ENCODE assay signal across 38 cellular contexts in the genomic region with DNA sequence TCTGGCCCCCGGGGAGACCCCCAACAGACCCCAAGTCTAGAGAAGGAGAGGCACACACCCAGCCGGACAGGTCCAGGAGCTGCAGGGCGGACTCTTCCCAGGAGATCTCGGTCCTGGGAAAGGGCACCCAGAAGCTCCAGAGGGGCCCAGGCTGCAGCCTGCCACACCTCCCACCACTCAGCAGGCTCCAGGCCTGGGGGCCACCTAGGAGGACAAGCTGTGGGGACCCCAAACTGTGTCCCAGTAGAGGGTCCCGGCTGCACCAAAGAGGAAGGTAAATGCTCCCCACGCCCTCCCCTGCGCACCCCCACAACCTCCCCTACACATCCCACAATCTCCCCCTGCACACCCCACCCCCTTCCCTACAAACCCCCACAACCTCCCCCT. TPM values are rescaled to one million over a fixed set of nuclear protein-coding genes. Genes with fewer than 3 reads are reported as not detected.
"Had no signal": no experiment of that assay in that cellular context is flagged by ENCODE, and none has a peak within 500 bp of the region (broad histone marks: within the 10 kb centered on the region; RNA-seq: fewer than 3 reads in every experiment).

No MANE protein-coding gene starts in this region.

- H3K9ac ChIP-seq: KMS-11 had no signal

- H3K36me3 Mint-ChIP-seq: activated naive CD4-positive, alpha-beta T cell treated with anti-CD3 and anti-CD28 coated beads, Interleukin-2, amount 50 U/mL, for 24 hours; activated naive CD8-positive, alpha-beta T cell treated with anti-CD3 and anti-CD28 coated beads, Interleukin-2, amount 10 ng/mL, durations not matched to agents 7 days and 5 days had no signal

- H3K9me3 ChIP-seq: ascending aorta, Peyer's patch, SJCRH30 had no signal

- H3K27ac ChIP-seq: ascending aorta, cardiac muscle cell, KMS-11, Peyer's patch, SJCRH30, SK-N-MC, WERI-Rb-1 had no signal

- H3K36me3 ChIP-seq: ascending aorta, cardiac muscle cell, Peyer's patch, SJCRH30, WERI-Rb-1 had no signal

- H3K27me3 ChIP-seq: ascending aorta, cardiac muscle cell, Peyer's patch, SJCRH30 had no signal

- H3K27me3 Mint-ChIP-seq: activated CD8-positive, alpha-beta T cell treated with anti-CD3 and anti-CD28 coated beads for 36 hours; activated naive CD8-positive, alpha-beta T cell treated with anti-CD3 and anti-CD28 coated beads, Interleukin-2, amount 10 ng/mL, durations not matched to agents 7 days and 5 days had no signal

- H3K4me3 Mint-ChIP-seq: activated CD8-positive, alpha-beta T cell treated with anti-CD3 and anti-CD28 coated beads for 36 hours; activated naive CD4-positive, alpha-beta T cell treated with anti-CD3 and anti-CD28 coated beads, Interleukin-2, amount 50 U/mL, for 24 hours; activated naive CD8-positive, alpha-beta T cell treated with anti-CD3 and anti-CD28 coated beads, Interleukin-2, amount 10 ng/mL, durations not matched to agents 7 days and 5 days; central memory CD8-positive, alpha-beta T cell had no signal

- H3K4me1 ChIP-seq: ascending aorta, Peyer's patch, SJCRH30 had no signal

- H3K27ac Mint-ChIP-seq: activated CD8-positive, alpha-beta T cell treated with anti-CD3 and anti-CD28 coated beads for 36 hours; activated naive CD4-positive, alpha-beta T cell treated with anti-CD3 and anti-CD28 coated beads, Interleukin-2, amount 50 U/mL, for 24 hours; activated naive CD8-positive, alpha-beta T cell treated with anti-CD3 and anti-CD28 coated beads, Interleukin-2, amount 10 ng/mL, durations not matched to agents 7 days and 5 days; activated T-helper 2 cell treated with anti-CD3 and anti-CD28 coated beads, Interferon-gamma antibody, Interleukin-2, Interleukin-4, amounts not matched to agents 10 μg/mL and 5 μg/mL and 100 μg/mL, durations not matched to agents 14 hours and 24 hours and 36 hours had no signal

- DNase-seq: activated CD4-positive, alpha-beta T cell treated with anti-CD3 and anti-CD28 coated beads for 1 hour; activated CD4-positive, alpha-beta T cell treated with anti-CD3 and anti-CD28 coated beads for 48 hours; activated CD4-positive, alpha-beta T cell treated with anti-CD3 and anti-CD28 coated beads, Interleukin-2, amount 50 U/mL, for 4 hours; activated CD4-positive, CD25-positive, alpha-beta regulatory T cell; activated CD8-positive, alpha-beta T cell treated with anti-CD3 and anti-CD28 coated beads for 36 hours; activated gamma-delta T cell; activated naive CD4-positive, alpha-beta T cell treated with Interleukin-2 at 50 U/mL for 16 hours; activated naive CD8-positive, alpha-beta T cell treated with anti-CD3 and anti-CD28 coated beads, Interleukin-2, amount 10 ng/mL, durations not matched to agents 7 days and 5 days; activated T-cell treated with anti-CD3 and anti-CD28 coated beads, Interleukin-2, amount 50 U/mL, for 1 hour; amygdala; MM.1S; MV-4-11; NCI-H1092; NCI-H1436 treated with DMSO at 0.1 percent for 48 hours; NCI-H1694 treated with DMSO at 0.1 percent for 48 hours; NCI-H2029; NCI-H2107; NCI-H2171; NCI-H510A; NCI-H526; NCI-H748 treated with DMSO at 0.1 percent for 48 hours; NK-92 treated with Interleukin-12 subunit alpha and Interleukin-12 subunit beta, amount 100 ng/mL, for 24 hours; PC-3; Peyer's patch; SHP77; SJCRH30; T1000; WERI-Rb-1 had no signal

- H3K9me3 Mint-ChIP-seq: activated CD8-positive, alpha-beta T cell treated with anti-CD3 and anti-CD28 coated beads for 36 hours; activated naive CD4-positive, alpha-beta T cell treated with anti-CD3 and anti-CD28 coated beads, Interleukin-2, amount 50 U/mL, for 24 hours; activated naive CD8-positive, alpha-beta T cell treated with anti-CD3 and anti-CD28 coated beads, Interleukin-2, amount 10 ng/mL, durations not matched to agents 7 days and 5 days; activated T-helper 2 cell treated with anti-CD3 and anti-CD28 coated beads, Interferon-gamma antibody, Interleukin-2, Interleukin-4, amounts not matched to agents 10 μg/mL and 5 μg/mL and 100 μg/mL, durations not matched to agents 14 hours and 24 hours and 36 hours; central memory CD8-positive, alpha-beta T cell had no signal

- H3K4me3 ChIP-seq: ascending aorta, cardiac muscle cell, Peyer's patch, SJCRH30, SK-N-MC had no signal

- H3K4me1 Mint-ChIP-seq: activated naive CD4-positive, alpha-beta T cell treated with anti-CD3 and anti-CD28 coated beads, Interleukin-2, amount 50 U/mL, for 24 hours; central memory CD8-positive, alpha-beta T cell had no signal

- H3K4me2 ChIP-seq: KMS-11 had no signal

RNA-seq across cellular contexts. Expression of gene PLEKHG4B, which starts 48.5 kb away (rescaled TPM):
- total RNA-seq: activated CD8-positive, alpha-beta T cell treated with anti-CD3 and anti-CD28 coated beads for 36 hours; activated T-helper 2 cell treated with anti-CD3 and anti-CD28 coated beads, Interferon-gamma antibody, Interleukin-2, Interleukin-4, amounts not matched to agents 10 μg/mL and 5 μg/mL and 100 μg/mL, durations not matched to agents 14 hours and 24 hours and 36 hours; ascending aorta; T-helper 1 cell treated with Interleukin-12 subunit alpha and Interleukin-12 subunit beta and Interleukin-4 antibody, amounts not matched to agents 30 ng/mL and 1 ng/mL, for 36 hours; T-helper 2 cell treated with Interferon-gamma antibody and Interleukin-4, amounts not matched to agents 100 ng/mL and 5 ng/mL, for 36 hours had no signal

RNA-seq across cellular contexts. Expression of gene LRRC14B, which starts 50.9 kb away (rescaled TPM):
- total RNA-seq: activated CD8-positive, alpha-beta memory T cell treated with anti-CD3 and anti-CD28 coated beads for 36 hours; activated T-helper 2 cell treated with anti-CD3 and anti-CD28 coated beads, Interferon-gamma antibody, Interleukin-2, Interleukin-4, amounts not matched to agents 10 μg/mL and 5 μg/mL and 100 μg/mL, durations not matched to agents 14 hours and 24 hours and 36 hours; ascending aorta; PC-3; Peyer's patch; SJCRH30; T-helper 1 cell treated with Interleukin-12 subunit alpha and Interleukin-12 subunit beta and Interleukin-4 antibody, amounts not matched to agents 30 ng/mL and 1 ng/mL, for 36 hours; T-helper 2 cell treated with Interferon-gamma antibody and Interleukin-4, amounts not matched to agents 100 ng/mL and 5 ng/mL, for 36 hours had no signal
